8 cellular contexts compared by ENCODE assay signal in genomic region chr19:49689133-49690072, GRCh38.
DNase-seq lines count a peak whose midpoint lies in the region; ATAC-seq and TF ChIP-seq lines count a peak whose summit lies in the region.

Gene ADM5, plus strand, starts transcription at chr19:49689594. Its CDS starts 244 bp downstream, at chr19:49689838.

- peak within 1 kb of the TSS; percentile 88 for H3K27ac ChIP-seq in angular gyrus (ENCODE audit: low read depth, low read length)

- DNase-seq in NCI-H526 (lab: John Stamatoyannopoulos, UW) (peak; percentile 31 to 88), skeletal muscle cell (ENCODE audit: low read depth) (no peak), RKO (ENCODE audit: low spot score) (no peak), KG1 (lab: John Stamatoyannopoulos, UW) (no peak)

- H3K4me3 ChIP-seq in iPS-11a (ENCODE audit: low read depth, low read length) (peak within 1 kb of the TSS; percentile 59), skeletal muscle cell (ENCODE audit: low read depth, low read length) (peak within 1 kb of the TSS; percentile 55)

- TF ChIP-seq CTCF in GM12873 (IDR thresholded peaks at IDR 0.05; ENCODE audit: insufficient read depth, low read depth, low read length, missing control alignments), result peak; percentile 26

- no peak for ATAC-seq in HG03378 (IDR thresholded peaks at IDR 0.05; ENCODE audit: unreplicated experiment)

Comparison
In these comparisons a context has a peak if more than half of its experiments do, and no peak if none do; other contexts are left out.
1. DNase-seq: peak in NCI-H526 (2 of 2); none in skeletal muscle cell (single experiment), RKO (single experiment) and KG1 (single experiment).